Comparison of ENCODE assay signal across 21 cellular contexts in genomic region chr6:130937942-130938604, GRCh38.
DNase-seq lines count a peak whose midpoint lies in the region; ATAC-seq and TF ChIP-seq lines count a peak whose summit lies in the region.
"Had no signal": no experiment of that assay in that cellular context is flagged by ENCODE, and none has a peak within 500 bp of the region (broad histone marks: within the 10 kb centered on the region; RNA-seq: fewer than 3 reads in every experiment).

No MANE protein-coding gene starts in this region.

- H3K36me3 ChIP-seq in GM23248 (ENCODE audit: low read depth) (no peaks in the 10 kb centered on the region), smooth muscle cell (ENCODE audit: low read depth) (no peaks in the 10 kb centered on the region)
- H3K36me3 ChIP-seq: left lung, thoracic aorta had no signal

- 0 out of 2 replicates have a peak overlapping the region, but pooled peaks have one; percentile 1 for H3K4me3 ChIP-seq in GM23248
- no peak overlapping the region for H3K4me3 ChIP-seq in smooth muscle cell
- H3K4me3 ChIP-seq: heart left ventricle, K562, left lung, thoracic aorta had no signal

- no peak overlapping the region; the same call in 1 of the 2 replicates for H3K27ac ChIP-seq in GM23248
- H3K27ac ChIP-seq in smooth muscle cell (ENCODE audit: low read depth): peak overlapping the region; percentile 18
- H3K27ac ChIP-seq: heart left ventricle, left lung had no signal

- 97% methylated on average over 4 of the region's 4 CpGs for WGBS in GM23248 (ENCODE audit: low coverage in 1 of 2, low lambda C conversion rate in 2 of 2, missing lambda C conversion rate in 2 of 2), 2 experiments
- 87% methylated on average over 4 of the region's 4 CpGs for WGBS in smooth muscle cell (ENCODE audit: low lambda C conversion rate)

- 0 out of 2 replicates have a peak, but pooled peaks cover 6% of the 10 kb centered on the region for H3K79me2 ChIP-seq in GM23248 (ENCODE audit: insufficient read depth)
- H3K79me2 ChIP-seq in smooth muscle cell (ENCODE audit: low read depth): no peaks in the 10 kb centered on the region

- H3F3A ChIP-seq in GM23248 (ENCODE audit: insufficient read depth): peaks cover 9% of the 10 kb centered on the region
- peaks cover 6% of the 10 kb centered on the region for H3F3A ChIP-seq in smooth muscle cell (ENCODE audit: low read depth)

- H3K4me2 ChIP-seq in GM23248 (ENCODE audit: unreplicated experiment): peak overlapping the region; percentile 15
- no peak overlapping the region for H3K4me2 ChIP-seq in smooth muscle cell

- no peak for ATAC-seq in HG03520 (IDR thresholded peaks at IDR 0.05; ENCODE audit: unreplicated experiment)
- ATAC-seq: activated CD4-positive, CD25-positive, alpha-beta regulatory T cell treated with anti-CD3 and anti-CD28 coated beads, Interleukin-2, amount 50 U/mL, for 24 hours; CD8-positive, alpha-beta T cell; heart left ventricle; K562; left lung; natural killer cell had no signal

- in situ Hi-C loops in GM23248 (cut with MboI) (no loop called here), ACHN (cut with HindIII; ENCODE audit: low pct_ligation_motif_present, low pct_unique_long_range_greater_than_20kb, low sequenced_read_pairs) (no loop called here)

- H4K20me1 ChIP-seq in GM23248 (ENCODE audit: insufficient read depth): no peaks in the 10 kb centered on the region
- peaks cover 22% of the 10 kb centered on the region for H4K20me1 ChIP-seq in smooth muscle cell (ENCODE audit: low read depth)

- no peaks in the 10 kb centered on the region for H3K9me3 ChIP-seq in GM23248 (ENCODE audit: low read depth)
- no peaks in the 10 kb centered on the region for H3K9me3 ChIP-seq in smooth muscle cell (replicated peaks; ENCODE audit: low read depth)
- H3K9me3 ChIP-seq: heart left ventricle, left lung, thoracic aorta had no signal

- peaks cover 43% of the 10 kb centered on the region for H3K4me1 ChIP-seq in GM23248 (ENCODE audit: insufficient read depth)
- peaks cover 45% of the 10 kb centered on the region for H3K4me1 ChIP-seq in smooth muscle cell (ENCODE audit: low read depth)

- no peak overlapping the region for H3K9ac ChIP-seq in GM23248
- no peak overlapping the region for H3K9ac ChIP-seq in smooth muscle cell (ENCODE audit: low read depth)

- DNase-seq in GM23248: peak; percentile 57
- DNase-seq in SW480 (ENCODE audit: low spot score): peak; percentile 13
- DNase-seq in foreskin melanocyte: peak; percentile 82
- DNase-seq in smooth muscle cell (lab: John Stamatoyannopoulos, UW; ENCODE audit: unreplicated experiment): no peak
- no peak for DNase-seq in ACHN
- no peak for DNase-seq in activated CD4-positive, alpha-beta T cell treated with anti-CD3 and anti-CD28 coated beads, Interleukin-2, amount 50 U/mL, for 1 hour
- DNase-seq: activated CD8-positive, alpha-beta memory T cell treated with anti-CD3 and anti-CD28 coated beads, Interleukin-2, amount 50 U/mL, for 4 hours; activated naive CD4-positive, alpha-beta T cell treated with anti-CD3 and anti-CD28 coated beads, Interleukin-2, amount 50 U/mL, for 16 hours; CD8-positive, alpha-beta T cell; GDM1; heart left ventricle; left lung; natural killer cell; NCI-H1436 treated with DMSO at 0.1 percent for 48 hours; NCI-H510A treated with DMSO at 0.1 percent for 48 hours; stimulated activated CD4-positive, alpha-beta T cell treated with anti-CD3 and anti-CD28 coated beads, Interleukin-2, amount 100 ng/mL, for 24 hours; T-helper 1 cell had no signal

- H3K27me3 ChIP-seq in GM23248 (replicated peaks; ENCODE audit: insufficient read depth) (no peaks in the 10 kb centered on the region), smooth muscle cell (ENCODE audit: low read depth) (no peaks in the 10 kb centered on the region)
- H3K27me3 ChIP-seq: heart left ventricle, left lung had no signal

- no peak for TF ChIP-seq CTCF in smooth muscle cell (IDR thresholded peaks at IDR 0.05; ENCODE audit: borderline replicate concordance, insufficient read depth, poor library complexity, severe bottlenecking)

- H2AFZ ChIP-seq in GM23248 (no peak overlapping the region), smooth muscle cell (ENCODE audit: low read depth) (no peak overlapping the region)

- no peaks in the 10 kb centered on the region for H3K9me2 ChIP-seq in GM23248 (ENCODE audit: insufficient read depth)

Comparison
In these comparisons a context has a peak if more than half of its experiments do, and no peak if none do; other contexts are left out.
1. DNase-seq: peak in GM23248 (single experiment), SW480 (single experiment) and foreskin melanocyte (single experiment); none in smooth muscle cell (single experiment), ACHN (single experiment) and activated CD4-positive, alpha-beta T cell treated with anti-CD3 and anti-CD28 coated beads, Interleukin-2, amount 50 U/mL, for 1 hour (single experiment).